Comparison of ENCODE assay signal across 1 cellular context in the genomic region with DNA sequence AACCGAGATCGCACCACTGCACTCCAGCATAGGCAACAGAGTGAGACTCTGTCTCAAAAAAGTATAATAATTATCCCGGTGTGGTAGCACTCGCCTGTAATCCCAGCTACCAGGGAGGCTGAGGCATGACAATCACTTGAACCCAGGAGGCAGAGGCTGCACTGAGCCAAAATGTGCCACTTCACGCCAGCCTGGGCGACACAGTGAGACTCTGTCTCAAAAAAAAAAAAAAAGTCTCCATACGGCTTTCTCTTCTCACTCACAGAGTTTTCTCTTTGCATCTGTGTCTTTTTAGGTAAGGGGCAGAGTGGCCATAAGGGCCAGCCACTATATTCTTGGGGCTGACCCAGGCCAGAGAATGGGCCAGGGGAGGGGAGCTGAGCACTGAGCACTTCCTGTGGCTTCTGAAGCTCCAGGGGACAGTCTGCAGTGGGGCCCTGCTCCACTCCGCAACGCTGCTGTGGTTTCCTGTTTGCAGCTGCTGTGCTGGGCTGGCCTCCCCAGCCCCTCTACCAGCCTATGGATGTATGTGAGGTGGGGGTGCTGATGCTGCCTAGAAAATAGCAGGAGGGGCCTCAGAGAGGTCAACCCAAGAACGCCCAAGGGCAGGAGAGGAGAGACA.
A peak's percentile ranks its signal among the peaks of the same experiment; 100 is the strongest.
TF ChIP-seq lines count a peak whose summit lies in the region.

No MANE protein-coding gene starts in this region.

TF ChIP-seq in HepG2, 621 proteins besides CTCF, POLR2A, EP300 and RAD21:
- TF ChIP-seq, protein P1, sequence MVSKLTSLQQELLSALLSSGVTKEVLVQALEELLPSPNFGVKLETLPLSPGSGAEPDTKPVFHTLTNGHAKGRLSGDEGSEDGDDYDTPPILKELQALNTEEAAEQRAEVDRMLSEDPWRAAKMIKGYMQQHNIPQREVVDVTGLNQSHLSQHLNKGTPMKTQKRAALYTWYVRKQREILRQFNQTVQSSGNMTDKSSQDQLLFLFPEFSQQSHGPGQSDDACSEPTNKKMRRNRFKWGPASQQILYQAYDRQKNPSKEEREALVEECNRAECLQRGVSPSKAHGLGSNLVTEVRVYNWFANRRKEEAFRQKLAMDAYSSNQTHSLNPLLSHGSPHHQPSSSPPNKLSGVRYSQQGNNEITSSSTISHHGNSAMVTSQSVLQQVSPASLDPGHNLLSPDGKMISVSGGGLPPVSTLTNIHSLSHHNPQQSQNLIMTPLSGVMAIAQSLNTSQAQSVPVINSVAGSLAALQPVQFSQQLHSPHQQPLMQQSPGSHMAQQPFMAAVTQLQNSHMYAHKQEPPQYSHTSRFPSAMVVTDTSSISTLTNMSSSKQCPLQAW (CRISPR knock-in tag; IDR thresholded peaks at IDR 0.05) = no peak
- TF ChIP-seq, protein P2, sequence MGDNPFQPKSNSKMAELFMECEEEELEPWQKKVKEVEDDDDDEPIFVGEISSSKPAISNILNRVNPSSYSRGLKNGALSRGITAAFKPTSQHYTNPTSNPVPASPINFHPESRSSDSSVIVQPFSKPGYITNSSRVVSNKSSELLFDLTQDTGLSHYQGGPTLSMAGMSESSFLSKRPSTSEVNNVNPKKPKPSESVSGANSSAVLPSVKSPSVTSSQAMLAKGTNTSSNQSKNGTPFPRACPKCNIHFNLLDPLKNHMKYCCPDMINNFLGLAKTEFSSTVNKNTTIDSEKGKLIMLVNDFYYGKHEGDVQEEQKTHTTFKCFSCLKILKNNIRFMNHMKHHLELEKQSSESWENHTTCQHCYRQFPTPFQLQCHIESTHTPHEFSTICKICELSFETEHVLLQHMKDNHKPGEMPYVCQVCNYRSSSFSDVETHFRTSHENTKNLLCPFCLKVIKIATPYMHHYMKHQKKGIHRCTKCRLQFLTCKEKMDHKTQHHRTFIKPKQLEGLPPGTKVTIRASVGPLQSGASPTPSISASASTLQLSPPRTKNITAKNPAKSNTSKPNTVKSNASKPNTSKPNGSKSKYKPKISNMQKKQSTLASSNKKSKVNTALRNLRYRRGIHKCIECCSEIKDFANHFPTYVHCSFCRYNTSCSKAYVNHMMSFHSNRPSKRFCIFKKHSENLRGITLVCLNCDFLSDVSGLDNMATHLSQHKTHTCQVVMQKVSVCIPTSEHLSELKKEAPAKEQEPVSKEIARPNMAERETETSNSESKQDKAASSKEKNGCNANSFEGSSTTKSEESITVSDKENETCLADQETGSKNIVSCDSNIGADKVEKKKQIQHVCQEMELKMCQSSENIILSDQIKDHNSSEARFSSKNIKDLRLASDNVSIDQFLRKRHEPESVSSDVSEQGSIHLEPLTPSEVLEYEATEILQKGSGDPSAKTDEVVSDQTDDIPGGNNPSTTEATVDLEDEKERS (CRISPR knock-in tag; IDR thresholded peaks at IDR 0.05) = no peak
- TF ChIP-seq ZNF615 (CRISPR knock-in tag; IDR thresholded peaks at IDR 0.05; ENCODE audit: borderline replicate concordance) (no peak), ZNF777 (CRISPR knock-in tag; IDR thresholded peaks at IDR 0.05) (no peak), ZNF768 (CRISPR knock-in tag; IDR thresholded peaks at IDR 0.05) (no peak), ZNF570 (CRISPR knock-in tag; IDR thresholded peaks at IDR 0.05; ENCODE audit: borderline replicate concordance) (no peak), ZNF564 (CRISPR knock-in tag; IDR thresholded peaks at IDR 0.05) (no peak), ATAD3A (CRISPR knock-in tag; IDR thresholded peaks at IDR 0.05) (no peak), TOE1 (CRISPR knock-in tag; IDR thresholded peaks at IDR 0.05) (no peak), TAF1 (CRISPR knock-in tag; IDR thresholded peaks at IDR 0.05) (no peak), HMG20A (CRISPR knock-in tag; IDR thresholded peaks at IDR 0.05; ENCODE audit: borderline replicate concordance) (no peak), ZNF670 (CRISPR knock-in tag; IDR thresholded peaks at IDR 0.05; ENCODE audit: borderline replicate concordance) (no peak), MZF1 (CRISPR knock-in tag; IDR thresholded peaks at IDR 0.05; ENCODE audit: borderline replicate concordance) (no peak), YEATS2 (CRISPR knock-in tag; IDR thresholded peaks at IDR 0.05; ENCODE audit: borderline replicate concordance) (no peak)
- TF ChIP-seq, protein P3, sequence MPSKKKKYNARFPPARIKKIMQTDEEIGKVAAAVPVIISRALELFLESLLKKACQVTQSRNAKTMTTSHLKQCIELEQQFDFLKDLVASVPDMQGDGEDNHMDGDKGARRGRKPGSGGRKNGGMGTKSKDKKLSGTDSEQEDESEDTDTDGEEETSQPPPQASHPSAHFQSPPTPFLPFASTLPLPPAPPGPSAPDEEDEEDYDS (CRISPR knock-in tag; IDR thresholded peaks at IDR 0.05) = no peak
- TF ChIP-seq, protein P4, sequence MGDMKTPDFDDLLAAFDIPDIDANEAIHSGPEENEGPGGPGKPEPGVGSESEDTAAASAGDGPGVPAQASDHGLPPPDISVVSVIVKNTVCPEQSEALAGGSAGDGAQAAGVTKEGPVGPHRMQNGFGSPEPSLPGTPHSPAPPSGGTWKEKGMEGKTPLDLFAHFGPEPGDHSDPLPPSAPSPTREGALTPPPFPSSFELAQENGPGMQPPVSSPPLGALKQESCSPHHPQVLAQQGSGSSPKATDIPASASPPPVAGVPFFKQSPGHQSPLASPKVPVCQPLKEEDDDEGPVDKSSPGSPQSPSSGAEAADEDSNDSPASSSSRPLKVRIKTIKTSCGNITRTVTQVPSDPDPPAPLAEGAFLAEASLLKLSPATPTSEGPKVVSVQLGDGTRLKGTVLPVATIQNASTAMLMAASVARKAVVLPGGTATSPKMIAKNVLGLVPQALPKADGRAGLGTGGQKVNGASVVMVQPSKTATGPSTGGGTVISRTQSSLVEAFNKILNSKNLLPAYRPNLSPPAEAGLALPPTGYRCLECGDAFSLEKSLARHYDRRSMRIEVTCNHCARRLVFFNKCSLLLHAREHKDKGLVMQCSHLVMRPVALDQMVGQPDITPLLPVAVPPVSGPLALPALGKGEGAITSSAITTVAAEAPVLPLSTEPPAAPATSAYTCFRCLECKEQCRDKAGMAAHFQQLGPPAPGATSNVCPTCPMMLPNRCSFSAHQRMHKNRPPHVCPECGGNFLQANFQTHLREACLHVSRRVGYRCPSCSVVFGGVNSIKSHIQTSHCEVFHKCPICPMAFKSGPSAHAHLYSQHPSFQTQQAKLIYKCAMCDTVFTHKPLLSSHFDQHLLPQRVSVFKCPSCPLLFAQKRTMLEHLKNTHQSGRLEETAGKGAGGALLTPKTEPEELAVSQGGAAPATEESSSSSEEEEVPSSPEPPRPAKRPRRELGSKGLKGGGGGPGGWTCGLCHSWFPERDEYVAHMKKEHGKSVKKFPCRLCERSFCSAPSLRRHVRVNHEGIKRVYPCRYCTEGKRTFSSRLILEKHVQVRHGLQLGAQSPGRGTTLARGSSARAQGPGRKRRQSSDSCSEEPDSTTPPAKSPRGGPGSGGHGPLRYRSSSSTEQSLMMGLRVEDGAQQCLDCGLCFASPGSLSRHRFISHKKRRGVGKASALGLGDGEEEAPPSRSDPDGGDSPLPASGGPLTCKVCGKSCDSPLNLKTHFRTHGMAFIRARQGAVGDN (CRISPR knock-in tag; IDR thresholded peaks at IDR 0.05) = peak; percentile 15; the same call in 1 of the 2 replicates
- TF ChIP-seq, protein P5, sequence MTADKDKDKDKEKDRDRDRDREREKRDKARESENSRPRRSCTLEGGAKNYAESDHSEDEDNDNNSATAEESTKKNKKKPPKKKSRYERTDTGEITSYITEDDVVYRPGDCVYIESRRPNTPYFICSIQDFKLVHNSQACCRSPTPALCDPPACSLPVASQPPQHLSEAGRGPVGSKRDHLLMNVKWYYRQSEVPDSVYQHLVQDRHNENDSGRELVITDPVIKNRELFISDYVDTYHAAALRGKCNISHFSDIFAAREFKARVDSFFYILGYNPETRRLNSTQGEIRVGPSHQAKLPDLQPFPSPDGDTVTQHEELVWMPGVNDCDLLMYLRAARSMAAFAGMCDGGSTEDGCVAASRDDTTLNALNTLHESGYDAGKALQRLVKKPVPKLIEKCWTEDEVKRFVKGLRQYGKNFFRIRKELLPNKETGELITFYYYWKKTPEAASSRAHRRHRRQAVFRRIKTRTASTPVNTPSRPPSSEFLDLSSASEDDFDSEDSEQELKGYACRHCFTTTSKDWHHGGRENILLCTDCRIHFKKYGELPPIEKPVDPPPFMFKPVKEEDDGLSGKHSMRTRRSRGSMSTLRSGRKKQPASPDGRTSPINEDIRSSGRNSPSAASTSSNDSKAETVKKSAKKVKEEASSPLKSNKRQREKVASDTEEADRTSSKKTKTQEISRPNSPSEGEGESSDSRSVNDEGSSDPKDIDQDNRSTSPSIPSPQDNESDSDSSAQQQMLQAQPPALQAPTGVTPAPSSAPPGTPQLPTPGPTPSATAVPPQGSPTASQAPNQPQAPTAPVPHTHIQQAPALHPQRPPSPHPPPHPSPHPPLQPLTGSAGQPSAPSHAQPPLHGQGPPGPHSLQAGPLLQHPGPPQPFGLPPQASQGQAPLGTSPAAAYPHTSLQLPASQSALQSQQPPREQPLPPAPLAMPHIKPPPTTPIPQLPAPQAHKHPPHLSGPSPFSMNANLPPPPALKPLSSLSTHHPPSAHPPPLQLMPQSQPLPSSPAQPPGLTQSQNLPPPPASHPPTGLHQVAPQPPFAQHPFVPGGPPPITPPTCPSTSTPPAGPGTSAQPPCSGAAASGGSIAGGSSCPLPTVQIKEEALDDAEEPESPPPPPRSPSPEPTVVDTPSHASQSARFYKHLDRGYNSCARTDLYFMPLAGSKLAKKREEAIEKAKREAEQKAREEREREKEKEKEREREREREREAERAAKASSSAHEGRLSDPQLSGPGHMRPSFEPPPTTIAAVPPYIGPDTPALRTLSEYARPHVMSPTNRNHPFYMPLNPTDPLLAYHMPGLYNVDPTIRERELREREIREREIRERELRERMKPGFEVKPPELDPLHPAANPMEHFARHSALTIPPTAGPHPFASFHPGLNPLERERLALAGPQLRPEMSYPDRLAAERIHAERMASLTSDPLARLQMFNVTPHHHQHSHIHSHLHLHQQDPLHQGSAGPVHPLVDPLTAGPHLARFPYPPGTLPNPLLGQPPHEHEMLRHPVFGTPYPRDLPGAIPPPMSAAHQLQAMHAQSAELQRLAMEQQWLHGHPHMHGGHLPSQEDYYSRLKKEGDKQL (CRISPR knock-in tag; IDR thresholded peaks at IDR 0.05; ENCODE audit: low read depth) = no peak
- TF ChIP-seq, protein P6, sequence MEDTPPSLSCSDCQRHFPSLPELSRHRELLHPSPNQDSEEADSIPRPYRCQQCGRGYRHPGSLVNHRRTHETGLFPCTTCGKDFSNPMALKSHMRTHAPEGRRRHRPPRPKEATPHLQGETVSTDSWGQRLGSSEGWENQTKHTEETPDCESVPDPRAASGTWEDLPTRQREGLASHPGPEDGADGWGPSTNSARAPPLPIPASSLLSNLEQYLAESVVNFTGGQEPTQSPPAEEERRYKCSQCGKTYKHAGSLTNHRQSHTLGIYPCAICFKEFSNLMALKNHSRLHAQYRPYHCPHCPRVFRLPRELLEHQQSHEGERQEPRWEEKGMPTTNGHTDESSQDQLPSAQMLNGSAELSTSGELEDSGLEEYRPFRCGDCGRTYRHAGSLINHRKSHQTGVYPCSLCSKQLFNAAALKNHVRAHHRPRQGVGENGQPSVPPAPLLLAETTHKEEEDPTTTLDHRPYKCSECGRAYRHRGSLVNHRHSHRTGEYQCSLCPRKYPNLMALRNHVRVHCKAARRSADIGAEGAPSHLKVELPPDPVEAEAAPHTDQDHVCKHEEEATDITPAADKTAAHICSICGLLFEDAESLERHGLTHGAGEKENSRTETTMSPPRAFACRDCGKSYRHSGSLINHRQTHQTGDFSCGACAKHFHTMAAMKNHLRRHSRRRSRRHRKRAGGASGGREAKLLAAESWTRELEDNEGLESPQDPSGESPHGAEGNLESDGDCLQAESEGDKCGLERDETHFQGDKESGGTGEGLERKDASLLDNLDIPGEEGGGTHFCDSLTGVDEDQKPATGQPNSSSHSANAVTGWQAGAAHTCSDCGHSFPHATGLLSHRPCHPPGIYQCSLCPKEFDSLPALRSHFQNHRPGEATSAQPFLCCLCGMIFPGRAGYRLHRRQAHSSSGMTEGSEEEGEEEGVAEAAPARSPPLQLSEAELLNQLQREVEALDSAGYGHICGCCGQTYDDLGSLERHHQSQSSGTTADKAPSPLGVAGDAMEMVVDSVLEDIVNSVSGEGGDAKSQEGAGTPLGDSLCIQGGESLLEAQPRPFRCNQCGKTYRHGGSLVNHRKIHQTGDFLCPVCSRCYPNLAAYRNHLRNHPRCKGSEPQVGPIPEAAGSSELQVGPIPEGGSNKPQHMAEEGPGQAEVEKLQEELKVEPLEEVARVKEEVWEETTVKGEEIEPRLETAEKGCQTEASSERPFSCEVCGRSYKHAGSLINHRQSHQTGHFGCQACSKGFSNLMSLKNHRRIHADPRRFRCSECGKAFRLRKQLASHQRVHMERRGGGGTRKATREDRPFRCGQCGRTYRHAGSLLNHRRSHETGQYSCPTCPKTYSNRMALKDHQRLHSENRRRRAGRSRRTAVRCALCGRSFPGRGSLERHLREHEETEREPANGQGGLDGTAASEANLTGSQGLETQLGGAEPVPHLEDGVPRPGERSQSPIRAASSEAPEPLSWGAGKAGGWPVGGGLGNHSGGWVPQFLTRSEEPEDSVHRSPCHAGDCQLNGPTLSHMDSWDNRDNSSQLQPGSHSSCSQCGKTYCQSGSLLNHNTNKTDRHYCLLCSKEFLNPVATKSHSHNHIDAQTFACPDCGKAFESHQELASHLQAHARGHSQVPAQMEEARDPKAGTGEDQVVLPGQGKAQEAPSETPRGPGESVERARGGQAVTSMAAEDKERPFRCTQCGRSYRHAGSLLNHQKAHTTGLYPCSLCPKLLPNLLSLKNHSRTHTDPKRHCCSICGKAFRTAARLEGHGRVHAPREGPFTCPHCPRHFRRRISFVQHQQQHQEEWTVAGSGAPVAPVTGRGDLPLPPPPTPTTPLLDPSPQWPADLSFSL (CRISPR knock-in tag; IDR thresholded peaks at IDR 0.05) = peak; percentile 17; the same call in 1 of the 2 replicates
